23 cellular contexts compared by ENCODE assay signal in the genomic region with DNA sequence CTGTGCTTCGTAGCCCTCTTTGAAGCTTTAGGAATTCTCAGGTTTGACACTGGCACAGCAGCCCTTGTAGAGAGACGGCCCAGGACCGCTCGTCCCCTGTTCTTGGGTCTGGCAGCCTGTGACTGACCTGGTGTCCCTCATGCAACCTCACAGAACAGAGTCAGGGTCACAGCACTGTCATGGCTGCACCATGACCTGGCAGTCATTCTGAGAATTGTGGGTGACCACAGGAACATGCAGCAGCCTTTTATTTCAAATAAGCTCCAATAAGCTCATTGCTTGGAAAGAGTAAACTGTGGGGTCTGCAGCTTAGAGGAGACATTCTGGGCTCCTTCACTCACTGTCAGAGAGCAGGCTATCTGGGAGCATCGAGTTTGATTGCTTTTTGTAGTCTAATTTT. TPM values are rescaled to one million over a fixed set of nuclear protein-coding genes. Genes with fewer than 3 reads are reported as not detected.
DNase-seq lines count a peak whose midpoint lies in the region; ATAC-seq, FAIRE-seq and TF ChIP-seq lines count a peak whose summit lies in the region.
"Had no signal": no experiment of that assay in that cellular context is flagged by ENCODE, and none has a peak within 500 bp of the region (broad histone marks: within the 10 kb centered on the region; RNA-seq: fewer than 3 reads in every experiment).

No MANE protein-coding gene starts in this region.

- FAIRE-seq in GM12891 (lab: Jason Lieb, UNC) = peak; percentile 71
- FAIRE-seq: A549 had no signal

- no peaks in the 10 kb centered on the region for H3K9me3 ChIP-seq in BLaER1
- H3K9me3 ChIP-seq: A549, BE2C, MG63 had no signal

- peaks cover 35% of the 10 kb centered on the region for H3K4me1 ChIP-seq in BLaER1
- H3K4me1 ChIP-seq: A549, BE2C had no signal

- H3K9ac ChIP-seq in BLaER1 = peak overlapping the region; percentile 22; the same call in 1 of the 2 replicates

- H3K36me3 ChIP-seq in BLaER1 = no peaks in the 10 kb centered on the region
- H3K36me3 ChIP-seq: BE2C, MG63 had no signal

- peak overlapping the region; percentile 84 for H3K27ac ChIP-seq in BLaER1
- H3K27ac ChIP-seq: A549, SK-N-MC had no signal

- no peaks in the 10 kb centered on the region for H4K20me1 ChIP-seq in BLaER1

- no peak for TF ChIP-seq POLR2A in GM12891 (IDR thresholded peaks at IDR 0.05; ENCODE audit: low read depth, low read length)

- DNase-seq in GM12891 (ENCODE audit: insufficient read length, low spot score) (no peak), mesenteric fat pad (ENCODE audit: low spot score) (peak; percentile 41), SK-N-DZ (ENCODE audit: low spot score) (no peak), SIG-M5 treated with dmso at 0.1 percent for 504 hours (lab: John Stamatoyannopoulos, UW; ENCODE audit: unreplicated experiment) (no peak)
- DNase-seq: BE2C; CD4-positive, alpha-beta T cell; DND-41; HCEC 1CT; MG63; NCI-H1048; NCI-H1417 treated with DMSO at 0.1 percent for 48 hours; NCI-H187; NCI-H446 treated with DMSO at 0.1 percent for 48 hours; NCI-H526 treated with DMSO at 0.1 percent for 48 hours; SW 1271 had no signal

- H3K4me2 ChIP-seq in BLaER1 = peak overlapping the region; percentile 95
- H3K4me2 ChIP-seq: A549, GM23338 had no signal

- no peak overlapping the region for H3K4me3 ChIP-seq in BLaER1
- H3K4me3 ChIP-seq: A549, GM23338, MG63, SK-N-MC had no signal

- peak; percentile 46 for ATAC-seq in HG03378 (IDR thresholded peaks at IDR 0.05; ENCODE audit: unreplicated experiment)
- no peak for ATAC-seq in HG02840 (IDR thresholded peaks at IDR 0.05; ENCODE audit: low FRiP score, unreplicated experiment)
- ATAC-seq: GM23338, Right ventricle myocardium inferior had no signal

- no peaks in the 10 kb centered on the region for H3K27me3 ChIP-seq in BLaER1

TF ChIP-seq in GM12891, 5 proteins besides CTCF, POLR2A, EP300 and RAD21:
- no peak for TF ChIP-seq SPI1 (IDR thresholded peaks at IDR 0.05; ENCODE audit: low read depth, low read length)
- no peak for TF ChIP-seq TAF1 (IDR thresholded peaks at IDR 0.05; ENCODE audit: low read depth, low read length)
- TF ChIP-seq PAX5 (IDR thresholded peaks at IDR 0.05; ENCODE audit: insufficient read depth, low read length, severe bottlenecking) = no peak
- no peak for TF ChIP-seq POLR2AphosphoS5 (IDR thresholded peaks at IDR 0.05; ENCODE audit: low read depth, low read length)
- no peak for TF ChIP-seq POU2F2 (IDR thresholded peaks at IDR 0.05; ENCODE audit: low read depth, low read length)

RNA-seq across cellular contexts. Expression of a gene that starts 42.5 kb away (rescaled TPM):
- 203 TPM for polyA plus RNA-seq in GM12891 (2012; ENCODE audit: low read depth, missing spikeins)
- total RNA-seq in mesenteric fat pad = 8.7 TPM
- polyA plus RNA-seq in SK-N-DZ (2014; cell fraction: cytosol; rRNA removed) = 0.09 TPM in 1 of 2 replicates, not detected in the other
- 0.14 and 0.22 TPM in 2 replicates for polyA plus RNA-seq in SK-N-DZ (2014; cell fraction: nucleus; rRNA removed)
- total RNA-seq: LHCN-M2 had no signal

RNA-seq across cellular contexts. Expression of a gene that starts 51.0 kb away (rescaled TPM):
- polyA plus RNA-seq in GM12891 (2012; ENCODE audit: low read depth, missing spikeins) = 6.8 TPM
- total RNA-seq in mesenteric fat pad = 25.4 TPM
- 14.0 and 15.5 TPM in 2 replicates for polyA plus RNA-seq in SK-N-DZ (2014; cell fraction: cytosol; rRNA removed)
- 9.3 and 13.7 TPM in 2 replicates for polyA plus RNA-seq in SK-N-DZ (2014; cell fraction: nucleus; rRNA removed)
